In the genomic region with DNA sequence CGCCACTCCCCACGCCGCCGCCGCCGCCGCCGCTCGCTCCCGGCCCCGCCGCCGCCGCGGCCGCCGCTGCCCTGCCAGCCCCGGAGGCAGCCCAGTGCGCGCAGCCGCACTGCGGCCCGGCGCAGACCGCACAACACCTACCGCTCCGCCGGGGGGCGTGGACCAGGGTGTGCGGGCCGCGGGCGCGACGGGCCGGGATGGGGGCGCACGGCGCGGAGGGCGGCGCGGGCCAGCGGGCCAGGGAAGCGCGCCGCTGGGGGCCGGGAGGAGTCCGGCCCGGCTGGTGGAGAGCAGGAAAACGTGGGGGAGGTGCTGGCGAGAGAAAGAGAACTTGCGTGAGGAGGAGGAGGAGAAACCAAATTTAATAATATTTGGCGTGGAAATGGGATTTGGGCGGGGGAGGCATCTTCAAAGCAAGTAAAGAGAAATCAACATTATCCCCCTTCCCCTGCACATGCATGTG, we compare ENCODE assay signal across 8 cellular contexts. TPM values are rescaled to one million over a fixed set of nuclear protein-coding genes. Genes with fewer than 3 reads are reported as not detected.
A peak's percentile ranks its signal among the peaks of the same experiment; 100 is the strongest.
DNase-seq lines count a peak whose midpoint lies in the region; ATAC-seq and TF ChIP-seq lines count a peak whose summit lies in the region.

TSS of gene RFX7 (minus strand) at position 106 of the 463 bp plus-strand sequence. CDS start 594 bp downstream, outside the sequence.

- H3K27me3 Mint-ChIP-seq in CD14-positive monocyte (ENCODE audit: low read depth in 3 of 3), result peaks cover 0 to 2% (median 0%) of the 10 kb centered on the region in 3 donors
- no peaks in the 10 kb centered on the region for H3K27me3 Mint-ChIP-seq in nephron (ENCODE audit: low read depth)
- no peaks in the 10 kb centered on the region for H3K27me3 Mint-ChIP-seq in stimulated activated naive CD8-positive, alpha-beta T cell treated with anti-CD3 and anti-CD28 coated beads, Interleukin-15, Interleukin-2, amounts not matched to agents 100 ng/mL and 50 ng/mL, for 24 hours

- intact Hi-C loops in CD14-positive monocyte (cut with micrococcal nuclease), result no loop called here

- ATAC-seq in GM19397 (IDR thresholded peaks at IDR 0.05; ENCODE audit: unreplicated experiment), result peak; percentile 76

- DNase-seq in CD14-positive monocyte (ENCODE audit: low spot score) (peak; percentile 49), HS-27A (ENCODE audit: low read depth) (peak; percentile 29), RPMI7951 (ENCODE audit: low read depth) (peak; percentile 78), fibroblast of the aortic adventitia (ENCODE audit: low read depth) (peak; percentile 61)
- DNase-seq in activated T-helper 9 cell treated with anti-CD3 and anti-CD28 coated beads, Interleukin-2, amount 50 U/mL, for 16 hours (ENCODE audit: low read depth), result peak; percentile 72

- TF ChIP-seq CTCF in CD14-positive monocyte (IDR thresholded peaks at IDR 0.05), result no peak
- no peak for TF ChIP-seq CTCF in fibroblast of the aortic adventitia (IDR thresholded peaks at IDR 0.05; ENCODE audit: insufficient read depth, low read length)
- no peak for TF ChIP-seq CTCF in nephron (IDR thresholded peaks at IDR 0.05; ENCODE audit: unreplicated experiment in 3 of 3)

- H3K4me3 Mint-ChIP-seq in CD14-positive monocyte, result peak within 1 kb of the TSS; percentile 92 to 96
- H3K4me3 Mint-ChIP-seq in nephron, result peak within 1 kb of the TSS; percentile 95 to 100 (median 98)
- peak within 1 kb of the TSS; percentile 94 for H3K4me3 Mint-ChIP-seq in stimulated activated naive CD8-positive, alpha-beta T cell treated with anti-CD3 and anti-CD28 coated beads, Interleukin-15, Interleukin-2, amounts not matched to agents 100 ng/mL and 50 ng/mL, for 24 hours

- H3K27ac Mint-ChIP-seq in CD14-positive monocyte (peak within 1 kb of the TSS; percentile 35 to 89 (median 83)), nephron (peak within 1 kb of the TSS; percentile 98 to 99 (median 99))
- H3K27ac Mint-ChIP-seq in stimulated activated naive CD8-positive, alpha-beta T cell treated with anti-CD3 and anti-CD28 coated beads, Interleukin-15, Interleukin-2, amounts not matched to agents 100 ng/mL and 50 ng/mL, for 24 hours, result peak within 1 kb of the TSS; percentile 95

- H3K9me3 Mint-ChIP-seq in CD14-positive monocyte (no peaks in the 10 kb centered on the region), nephron (no peaks in the 10 kb centered on the region)
- no peaks in the 10 kb centered on the region for H3K9me3 Mint-ChIP-seq in stimulated activated naive CD8-positive, alpha-beta T cell treated with anti-CD3 and anti-CD28 coated beads, Interleukin-15, Interleukin-2, amounts not matched to agents 100 ng/mL and 50 ng/mL, for 24 hours

- peak within 1 kb of the TSS; percentile 78 for H3K4me3 ChIP-seq in fibroblast of the aortic adventitia (ENCODE audit: low read depth, low read length)

- H3K4me1 Mint-ChIP-seq in CD14-positive monocyte (peaks cover 41% of the 10 kb centered on the region), nephron (peaks cover 30% of the 10 kb centered on the region)
- H3K4me1 Mint-ChIP-seq in stimulated activated naive CD8-positive, alpha-beta T cell treated with anti-CD3 and anti-CD28 coated beads, Interleukin-15, Interleukin-2, amounts not matched to agents 100 ng/mL and 50 ng/mL, for 24 hours (ENCODE audit: low read depth), result peaks cover 49% of the 10 kb centered on the region

- peaks cover 3 to 6% of the 10 kb centered on the region in 2 donors for H3K36me3 Mint-ChIP-seq in CD14-positive monocyte
- peaks cover 14% of the 10 kb centered on the region for H3K36me3 Mint-ChIP-seq in nephron (ENCODE audit: low read depth)
- peaks cover 15% of the 10 kb centered on the region for H3K36me3 Mint-ChIP-seq in stimulated activated naive CD8-positive, alpha-beta T cell treated with anti-CD3 and anti-CD28 coated beads, Interleukin-15, Interleukin-2, amounts not matched to agents 100 ng/mL and 50 ng/mL, for 24 hours (ENCODE audit: low read depth)

RNA-seq across cellular contexts. Expression of gene RFX7, which starts in this region (rescaled TPM):
- 1 to 10 TPM; 1.0 to 1.2 TPM for polyA plus RNA-seq in CD14-positive monocyte
- 6.1 and 7.8 TPM in 2 replicates for total RNA-seq in RPMI7951 (2014; rRNA removed; shearing (Covaris generic))
- total RNA-seq in fibroblast of the aortic adventitia (ENCODE audit: low replicate concordance), result 4.1 and 9.5 TPM in 2 replicates

Comparison
In these comparisons a context has a peak if more than half of its experiments do, and no peak if none do; other contexts are left out.
1. Peak in every context shown above with its lines: DNase-seq, ATAC-seq and H3K4me3 ChIP-seq.